8 cellular contexts compared by ENCODE assay signal in the genomic region with DNA sequence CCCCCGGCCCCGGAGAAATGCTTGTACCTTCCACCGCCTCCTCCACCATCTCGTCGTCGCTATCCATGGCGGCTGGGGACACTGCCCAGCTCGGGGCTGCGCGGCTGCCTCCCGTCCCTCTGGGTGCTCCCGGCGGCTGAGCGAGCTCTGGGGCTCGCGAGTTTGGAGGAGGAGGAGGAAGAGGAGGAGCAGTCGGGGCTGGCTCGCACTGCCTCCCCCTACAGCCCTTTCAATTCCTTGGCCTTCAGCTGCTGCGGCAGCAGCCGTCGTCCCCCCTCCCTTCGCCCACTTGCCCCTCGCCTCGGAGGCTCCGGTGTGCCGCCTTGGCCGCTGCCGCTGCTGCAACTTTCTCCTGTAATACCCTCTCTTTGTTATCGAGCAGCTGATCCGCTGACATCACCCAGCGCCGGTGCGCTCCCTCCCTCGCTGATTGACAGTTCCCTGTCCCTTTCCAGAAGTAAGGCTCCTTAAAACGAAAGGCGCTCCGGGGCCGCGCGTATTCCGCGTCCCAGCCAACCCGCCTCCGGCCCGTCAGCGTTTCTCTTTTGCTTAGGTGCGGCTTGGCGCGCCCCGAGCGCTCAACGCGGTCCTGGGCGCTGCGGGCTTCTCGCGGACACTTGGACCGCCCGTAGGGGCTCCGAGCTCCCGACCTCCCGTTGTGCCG. TPM values are rescaled to one million over a fixed set of nuclear protein-coding genes. Genes with fewer than 3 reads are reported as not detected.
DNase-seq lines count a peak whose midpoint lies in the region; ATAC-seq and TF ChIP-seq lines count a peak whose summit lies in the region.

A gene (minus strand): TSS at position 149 of the 664 bp plus-strand sequence. CDS start 82 bp downstream, at position 67.

- H3K4me3 ChIP-seq in left lung: peak within 1 kb of the TSS; percentile 81 to 83

- peak within 1 kb of the TSS; percentile 96 to 99 for H3K27ac ChIP-seq in left lung

- peak; percentile 37 for ATAC-seq in GM18511 (IDR thresholded peaks at IDR 0.05; ENCODE audit: unreplicated experiment)
- peak; percentile 35 for ATAC-seq in HG03196 (IDR thresholded peaks at IDR 0.05; ENCODE audit: unreplicated experiment)
- ATAC-seq in left lung: peak; percentile 77

- peaks cover 21 to 60% of the 10 kb centered on the region in 2 donors for H3K4me1 ChIP-seq in left lung

- peak; percentile 52 for DNase-seq in NCI-H526 treated with DMSO at 0.1 percent for 48 hours (lab: John Stamatoyannopoulos, UW)
- peak; percentile 55 for DNase-seq in activated CD4-positive, alpha-beta T cell treated with anti-CD3 and anti-CD28 coated beads, Interleukin-2, amount 50 U/mL, for 1 hour
- peak; percentile 89 for DNase-seq in dermis blood vessel endothelial cell
- peak; percentile 84 to 92 for DNase-seq in left lung
- peak; percentile 37 to 45 for DNase-seq in stimulated activated CD4-positive, alpha-beta T cell treated with anti-CD3 and anti-CD28 coated beads, Interleukin-1b, Interleukin-23, amount 100 ng/mL, for 4 hours (ENCODE audit: low read depth in 2 of 2)
- no peak for DNase-seq in 8988T

- TF ChIP-seq CTCF in left lung (IDR thresholded peaks at IDR 0.05): no peak

- peaks cover 0 to 36% of the 10 kb centered on the region in 2 donors for H3K27me3 ChIP-seq in left lung

- intact Hi-C loops in left lung (cut with DNase I): no loop called here

- no peaks in the 10 kb centered on the region for H3K9me3 ChIP-seq in left lung

- no peaks in the 10 kb centered on the region for H3K36me3 ChIP-seq in left lung

RNA-seq across cellular contexts. Expression of the gene that starts here (rescaled TPM):
- 65.8 and 70.6 TPM in 2 replicates for total RNA-seq in dermis blood vessel endothelial cell
- total RNA-seq in left lung: 10 to 100 TPM; 48.1 to 51.7 TPM
